Comparison of ENCODE assay signal across 8 cellular contexts in genomic region chr18:35040638-35040987, GRCh38. TPM values are rescaled to one million over a fixed set of nuclear protein-coding genes. Genes with fewer than 3 reads are reported as not detected.
DNase-seq lines count a peak whose midpoint lies in the region; ATAC-seq and TF ChIP-seq lines count a peak whose summit lies in the region.

No MANE protein-coding gene starts in this region.

- H3K27ac Mint-ChIP-seq in T-helper 1 cell treated with Interleukin-12 subunit alpha and Interleukin-12 subunit beta and Interleukin-4 antibody, amounts not matched to agents 30 μg/mL and 1 μg/mL, for 36 hours, result peak overlapping the region; percentile 96
- peak overlapping the region; percentile 99 for H3K27ac Mint-ChIP-seq in activated naive CD8-positive, alpha-beta T cell

- H3K4me1 ChIP-seq in suprapubic skin, result peaks cover 38% of the 10 kb centered on the region

- H3K27me3 Mint-ChIP-seq in T-helper 1 cell treated with Interleukin-12 subunit alpha and Interleukin-12 subunit beta and Interleukin-4 antibody, amounts not matched to agents 30 μg/mL and 1 μg/mL, for 36 hours (ENCODE audit: low read depth), result peaks cover 4% of the 10 kb centered on the region
- no peaks in the 10 kb centered on the region for H3K27me3 Mint-ChIP-seq in activated naive CD8-positive, alpha-beta T cell

- H3K4me3 Mint-ChIP-seq in T-helper 1 cell treated with Interleukin-12 subunit alpha and Interleukin-12 subunit beta and Interleukin-4 antibody, amounts not matched to agents 30 μg/mL and 1 μg/mL, for 36 hours, result peak overlapping the region; percentile 96
- peak overlapping the region; percentile 97 for H3K4me3 Mint-ChIP-seq in activated naive CD8-positive, alpha-beta T cell

- TF ChIP-seq POLR2A in suprapubic skin (IDR thresholded peaks at IDR 0.05), result no peak

- H3K36me3 Mint-ChIP-seq in T-helper 1 cell treated with Interleukin-12 subunit alpha and Interleukin-12 subunit beta and Interleukin-4 antibody, amounts not matched to agents 30 μg/mL and 1 μg/mL, for 36 hours (ENCODE audit: low read depth), result no peaks in the 10 kb centered on the region
- peaks cover 4% of the 10 kb centered on the region for H3K36me3 Mint-ChIP-seq in activated naive CD8-positive, alpha-beta T cell

- H3K27ac ChIP-seq in layer of hippocampus (ENCODE audit: low read depth, low read length) (peak overlapping the region; percentile 82), suprapubic skin (peak overlapping the region; percentile 83)

- TF ChIP-seq EP300 in suprapubic skin (IDR thresholded peaks at IDR 0.05), result no peak

- no peak for ATAC-seq in HG02623 (IDR thresholded peaks at IDR 0.05; ENCODE audit: unreplicated experiment)

- H3K9me3 Mint-ChIP-seq in T-helper 1 cell treated with Interleukin-12 subunit alpha and Interleukin-12 subunit beta and Interleukin-4 antibody, amounts not matched to agents 30 μg/mL and 1 μg/mL, for 36 hours, result peaks cover 3% of the 10 kb centered on the region
- H3K9me3 Mint-ChIP-seq in activated naive CD8-positive, alpha-beta T cell (ENCODE audit: low read depth), result no peaks in the 10 kb centered on the region

- no peak for TF ChIP-seq CTCF in suprapubic skin (IDR thresholded peaks at IDR 0.05)

- peak overlapping the region; percentile 83 for H3K4me3 ChIP-seq in suprapubic skin

- DNase-seq in T-helper 1 cell (no peak), suprapubic skin (ENCODE audit: low spot score in 2 of 2) (no peak), HuH-7.5 (ENCODE audit: low spot score) (no peak), hepatic stellate cell (ENCODE audit: low spot score) (no peak)

- H3K4me1 Mint-ChIP-seq in T-helper 1 cell treated with Interleukin-12 subunit alpha and Interleukin-12 subunit beta and Interleukin-4 antibody, amounts not matched to agents 30 μg/mL and 1 μg/mL, for 36 hours (ENCODE audit: low read depth), result peaks cover 46% of the 10 kb centered on the region
- H3K4me1 Mint-ChIP-seq in activated naive CD8-positive, alpha-beta T cell (ENCODE audit: low read depth), result peaks cover 56% of the 10 kb centered on the region

- H3K36me3 ChIP-seq in suprapubic skin, result no peaks in the 10 kb centered on the region

- H3K27me3 ChIP-seq in layer of hippocampus (ENCODE audit: control insufficient read depth, insufficient read depth, low read length) (no peaks in the 10 kb centered on the region), suprapubic skin (no peaks in the 10 kb centered on the region)

- H3K9me3 ChIP-seq in suprapubic skin, result no peaks in the 10 kb centered on the region

RNA-seq across cellular contexts. Expression of gene MAPRE2, which starts 0.6 kb away (rescaled TPM):
- 10 to 100 TPM; 29.9 to 51.2 (median 37.2) TPM for total RNA-seq in suprapubic skin
